1 cellular context compared by ENCODE assay signal in the genomic region with DNA sequence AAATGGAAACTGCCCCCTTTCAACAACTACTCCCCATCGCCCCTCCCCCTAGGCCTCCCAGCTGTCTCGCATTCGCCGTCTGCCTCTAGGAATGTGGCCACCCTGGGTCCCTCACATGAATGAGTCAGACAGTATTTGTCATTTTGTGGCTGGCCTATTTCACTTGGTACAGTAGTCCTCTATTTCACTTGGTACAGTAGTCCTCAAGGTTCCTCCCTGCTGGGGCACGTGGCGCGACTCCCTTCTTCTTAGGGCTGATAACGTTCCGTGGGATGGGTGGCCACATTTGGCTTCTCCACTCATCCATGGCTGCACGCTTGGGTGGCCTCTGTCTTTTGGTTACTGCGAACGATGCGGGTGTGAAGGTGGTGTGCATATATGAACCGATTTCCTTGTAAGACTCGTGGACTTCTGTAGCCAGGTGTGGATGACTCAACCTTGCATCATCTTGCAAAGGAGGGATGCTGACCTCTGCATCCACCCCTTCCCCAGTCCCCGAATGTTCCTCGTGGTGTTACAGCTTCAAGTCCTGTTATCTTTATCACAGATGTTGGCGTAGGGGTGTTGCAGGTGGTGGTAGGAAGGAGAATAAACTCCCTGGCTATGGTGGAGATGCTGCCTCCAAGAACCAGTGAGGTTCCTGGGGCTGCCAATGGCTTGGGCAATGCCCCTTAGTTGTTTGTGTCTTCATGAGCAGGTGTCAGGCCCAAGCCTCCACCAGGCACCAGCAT.
TF ChIP-seq lines count a peak whose summit lies in the region.

No MANE protein-coding gene starts in this region.

TF ChIP-seq in SK-N-SH treated with all-trans-retinoic acid at 6 μM for 48 hours, 23 proteins besides CTCF, POLR2A, EP300 and RAD21 (continued from another document):
- TF ChIP-seq TCF4 (CRISPR knock-in tag; IDR thresholded peaks at IDR 0.05; ENCODE audit: borderline replicate concordance) (no peak), ZNF565 (CRISPR knock-in tag; conservative IDR thresholded peaks at IDR 0.05; ENCODE audit: low read depth) (no peak), RARB (CRISPR knock-in tag; IDR thresholded peaks at IDR 0.05) (no peak), ZFP30 (CRISPR knock-in tag; IDR thresholded peaks at IDR 0.05) (no peak), ESRRG (CRISPR knock-in tag; IDR thresholded peaks at IDR 0.05) (no peak), POU6F1 (CRISPR knock-in tag; IDR thresholded peaks at IDR 0.05; ENCODE audit: borderline replicate concordance, low read depth) (no peak)
- TF ChIP-seq, protein P1, sequence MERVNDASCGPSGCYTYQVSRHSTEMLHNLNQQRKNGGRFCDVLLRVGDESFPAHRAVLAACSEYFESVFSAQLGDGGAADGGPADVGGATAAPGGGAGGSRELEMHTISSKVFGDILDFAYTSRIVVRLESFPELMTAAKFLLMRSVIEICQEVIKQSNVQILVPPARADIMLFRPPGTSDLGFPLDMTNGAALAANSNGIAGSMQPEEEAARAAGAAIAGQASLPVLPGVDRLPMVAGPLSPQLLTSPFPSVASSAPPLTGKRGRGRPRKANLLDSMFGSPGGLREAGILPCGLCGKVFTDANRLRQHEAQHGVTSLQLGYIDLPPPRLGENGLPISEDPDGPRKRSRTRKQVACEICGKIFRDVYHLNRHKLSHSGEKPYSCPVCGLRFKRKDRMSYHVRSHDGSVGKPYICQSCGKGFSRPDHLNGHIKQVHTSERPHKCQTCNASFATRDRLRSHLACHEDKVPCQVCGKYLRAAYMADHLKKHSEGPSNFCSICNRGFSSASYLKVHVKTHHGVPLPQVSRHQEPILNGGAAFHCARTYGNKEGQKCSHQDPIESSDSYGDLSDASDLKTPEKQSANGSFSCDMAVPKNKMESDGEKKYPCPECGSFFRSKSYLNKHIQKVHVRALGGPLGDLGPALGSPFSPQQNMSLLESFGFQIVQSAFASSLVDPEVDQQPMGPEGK (CRISPR knock-in tag; IDR thresholded peaks at IDR 0.05; ENCODE audit: borderline replicate concordance), result no peak
